31 cellular contexts compared by ENCODE assay signal in the genomic region with DNA sequence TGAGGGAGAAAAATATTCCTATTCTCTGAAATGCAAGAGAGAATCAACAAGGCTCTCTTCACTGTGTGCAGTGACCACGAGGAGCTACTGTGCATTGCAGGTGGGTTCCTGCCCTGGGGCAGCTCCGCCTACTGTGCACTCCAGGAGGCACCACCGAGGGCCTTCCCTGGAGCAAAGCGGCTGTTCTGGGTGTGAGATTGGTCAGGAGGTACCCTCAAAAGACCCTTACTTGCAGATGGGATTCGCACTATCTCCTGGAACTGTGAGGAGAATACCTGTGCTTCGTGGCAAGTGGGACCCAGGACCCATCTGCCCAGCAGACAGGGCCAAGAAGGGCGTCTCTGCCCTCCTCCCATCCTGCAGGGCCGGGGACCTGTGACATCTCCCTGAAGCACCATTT.
"Had no signal": no experiment of that assay in that cellular context is flagged by ENCODE, and none has a peak within 500 bp of the region (broad histone marks: within the 10 kb centered on the region; RNA-seq: fewer than 3 reads in every experiment).

No MANE protein-coding gene starts in this region.

- H3K4me1 ChIP-seq: ascending aorta had no signal

- H3K9me3 ChIP-seq: ascending aorta had no signal

- H3K27me3 ChIP-seq: ascending aorta, cardiac muscle cell had no signal

- H3K4me3 ChIP-seq: ascending aorta, cardiac muscle cell had no signal

- DNase-seq: activated B cell treated with CpG ODN at 0.5 μM for 24 hours; activated CD4-positive, alpha-beta memory T cell treated with anti-CD3 and anti-CD28 coated beads for 36 hours; activated CD4-positive, alpha-beta T cell treated with anti-CD3 and anti-CD28 coated beads for 4 hours; activated CD4-positive, alpha-beta T cell treated with anti-CD3 and anti-CD28 coated beads, Interleukin-2, amount 10 ng/mL, durations not matched to agents 24 days and 14 days; activated CD4-positive, alpha-beta T cell treated with anti-CD3 and anti-CD28 coated beads, Interleukin-2, amount 50 U/mL, for 1 hour; activated CD4-positive, alpha-beta T cell treated with anti-CD3 and anti-CD28 coated beads, Interleukin-2, amount 50 U/mL, for 4 hours; activated CD4-positive, CD25-positive, alpha-beta regulatory T cell treated with anti-CD3 and anti-CD28 coated beads, Interleukin-2, amount 50 U/mL, for 72 hours; activated CD8-positive, alpha-beta memory T cell treated with anti-CD3 and anti-CD28 coated beads, Interleukin-2, amount 50 U/mL, for 4 hours; activated CD8-positive, alpha-beta T cell treated with anti-CD3 and anti-CD28 coated beads for 36 hours; activated effector memory CD4-positive, alpha-beta T cell treated with anti-CD3 and anti-CD28 coated beads, Interleukin-2, amount 50 U/mL, for 16 hours; activated gamma-delta T cell treated with Interleukin-2 at 50 U/mL for 16 hours; activated naive CD4-positive, alpha-beta T cell; activated naive CD4-positive, alpha-beta T cell treated with anti-CD3 and anti-CD28 coated beads for 36 hours; activated naive CD8-positive, alpha-beta T cell treated with anti-CD3 and anti-CD28 coated beads, Interleukin-2, amount 10 ng/mL, durations not matched to agents 7 days and 5 days; activated naive CD8-positive, alpha-beta T cell treated with anti-CD3 and anti-CD28 coated beads, Interleukin-2, amount 50 U/mL, for 24 hours; activated T-cell treated with anti-CD3 and anti-CD28 coated beads for 4 hours; activated T-cell treated with anti-CD3 and anti-CD28 coated beads, Interleukin-2, amount 50 U/mL, for 1 hour; activated T-cell treated with anti-CD3 and anti-CD28 coated beads, Interleukin-2, amount 50 U/mL, for 4 hours; activated T-cell treated with anti-CD3 and anti-CD28 coated beads, Interleukin-2, amount 50 U/mL, for 72 hours; amygdala; anterior cingulate cortex; caudate nucleus; cerebellar nuclear complex; T-helper 2 cell; T-helper 9 cell had no signal

- H3K27ac ChIP-seq: ascending aorta, cardiac muscle cell, VCaP had no signal

- FAIRE-seq: bronchial epithelial cell, TTC549 had no signal

- ATAC-seq: activated CD8-positive, alpha-beta T cell treated with anti-CD3 and anti-CD28 coated beads for 36 hours; activated naive CD8-positive, alpha-beta T cell treated with anti-CD3 and anti-CD28 coated beads, Interleukin-2, amount 50 U/mL, for 24 hours; activated T-cell treated with anti-CD3 and anti-CD28 coated beads, Interleukin-2, amount 50 U/mL, for 4 hours; activated T-cell treated with anti-CD3 and anti-CD28 coated beads, Interleukin-2, amount 50 U/mL, for 72 hours; activated T-helper 17 cell treated with anti-CD3 and anti-CD28 coated beads, Interleukin-2, amount 50 U/mL, for 72 hours had no signal
